1 cellular context compared by ENCODE assay signal in the genomic region with DNA sequence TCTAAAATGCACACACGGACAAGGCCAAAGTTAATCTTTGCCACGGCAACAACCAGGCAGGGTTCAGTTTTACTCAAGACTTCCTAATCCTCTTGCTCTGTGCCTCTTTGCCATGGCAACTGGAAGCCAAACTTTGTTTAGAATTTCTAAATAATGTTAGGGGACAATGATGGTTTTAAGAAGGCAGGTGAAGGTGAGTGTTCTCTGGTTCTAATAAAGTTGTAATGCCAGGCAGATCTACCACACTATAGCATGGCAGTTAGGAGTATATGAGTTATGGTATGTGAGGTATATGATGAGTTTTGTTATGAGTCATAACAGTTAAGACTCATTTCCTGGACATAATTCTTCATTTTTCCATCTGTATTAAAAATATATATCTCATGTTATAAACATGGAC.
TF ChIP-seq lines count a peak whose summit lies in the region.

No MANE protein-coding gene starts in this region.

TF ChIP-seq in K562, 482 proteins besides CTCF, POLR2A, EP300 and RAD21 (continued from another document):
- TF ChIP-seq, protein P1, sequence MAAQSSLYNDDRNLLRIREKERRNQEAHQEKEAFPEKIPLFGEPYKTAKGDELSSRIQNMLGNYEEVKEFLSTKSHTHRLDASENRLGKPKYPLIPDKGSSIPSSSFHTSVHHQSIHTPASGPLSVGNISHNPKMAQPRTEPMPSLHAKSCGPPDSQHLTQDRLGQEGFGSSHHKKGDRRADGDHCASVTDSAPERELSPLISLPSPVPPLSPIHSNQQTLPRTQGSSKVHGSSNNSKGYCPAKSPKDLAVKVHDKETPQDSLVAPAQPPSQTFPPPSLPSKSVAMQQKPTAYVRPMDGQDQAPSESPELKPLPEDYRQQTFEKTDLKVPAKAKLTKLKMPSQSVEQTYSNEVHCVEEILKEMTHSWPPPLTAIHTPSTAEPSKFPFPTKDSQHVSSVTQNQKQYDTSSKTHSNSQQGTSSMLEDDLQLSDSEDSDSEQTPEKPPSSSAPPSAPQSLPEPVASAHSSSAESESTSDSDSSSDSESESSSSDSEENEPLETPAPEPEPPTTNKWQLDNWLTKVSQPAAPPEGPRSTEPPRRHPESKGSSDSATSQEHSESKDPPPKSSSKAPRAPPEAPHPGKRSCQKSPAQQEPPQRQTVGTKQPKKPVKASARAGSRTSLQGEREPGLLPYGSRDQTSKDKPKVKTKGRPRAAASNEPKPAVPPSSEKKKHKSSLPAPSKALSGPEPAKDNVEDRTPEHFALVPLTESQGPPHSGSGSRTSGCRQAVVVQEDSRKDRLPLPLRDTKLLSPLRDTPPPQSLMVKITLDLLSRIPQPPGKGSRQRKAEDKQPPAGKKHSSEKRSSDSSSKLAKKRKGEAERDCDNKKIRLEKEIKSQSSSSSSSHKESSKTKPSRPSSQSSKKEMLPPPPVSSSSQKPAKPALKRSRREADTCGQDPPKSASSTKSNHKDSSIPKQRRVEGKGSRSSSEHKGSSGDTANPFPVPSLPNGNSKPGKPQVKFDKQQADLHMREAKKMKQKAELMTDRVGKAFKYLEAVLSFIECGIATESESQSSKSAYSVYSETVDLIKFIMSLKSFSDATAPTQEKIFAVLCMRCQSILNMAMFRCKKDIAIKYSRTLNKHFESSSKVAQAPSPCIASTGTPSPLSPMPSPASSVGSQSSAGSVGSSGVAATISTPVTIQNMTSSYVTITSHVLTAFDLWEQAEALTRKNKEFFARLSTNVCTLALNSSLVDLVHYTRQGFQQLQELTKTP (IDR thresholded peaks at IDR 0.05; ENCODE audit: low read depth in 1 of 2, partially characterized antibody in 2 of 2), result peak in 1 of 2 experiments; percentile 22
- TF ChIP-seq, protein P2, sequence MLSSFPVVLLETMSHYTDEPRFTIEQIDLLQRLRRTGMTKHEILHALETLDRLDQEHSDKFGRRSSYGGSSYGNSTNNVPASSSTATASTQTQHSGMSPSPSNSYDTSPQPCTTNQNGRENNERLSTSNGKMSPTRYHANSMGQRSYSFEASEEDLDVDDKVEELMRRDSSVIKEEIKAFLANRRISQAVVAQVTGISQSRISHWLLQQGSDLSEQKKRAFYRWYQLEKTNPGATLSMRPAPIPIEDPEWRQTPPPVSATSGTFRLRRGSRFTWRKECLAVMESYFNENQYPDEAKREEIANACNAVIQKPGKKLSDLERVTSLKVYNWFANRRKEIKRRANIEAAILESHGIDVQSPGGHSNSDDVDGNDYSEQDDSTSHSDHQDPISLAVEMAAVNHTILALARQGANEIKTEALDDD (IDR thresholded peaks at IDR 0.05), result peak; percentile 62; the same call in 1 of the 2 replicates
- TF ChIP-seq PHB (CRISPR knock-in tag; IDR thresholded peaks at IDR 0.05) (no peak), CXXC5 (CRISPR knock-in tag; IDR thresholded peaks at IDR 0.05) (0 out of 2 replicates have a peak, but pooled peaks have one; percentile 8), ATF1 (CRISPR knock-in tag; IDR thresholded peaks at IDR 0.05) (no peak), ATF1 (tag; IDR thresholded peaks at IDR 0.05) (0 out of 2 replicates have a peak, but pooled peaks have one; percentile 7), FOXJ2 (tag; IDR thresholded peaks at IDR 0.05) (0 out of 2 replicates have a peak, but pooled peaks have one; percentile 35), MEIS2 (IDR thresholded peaks at IDR 0.05; ENCODE audit: partially characterized antibody) (peak; percentile 74), DPF2 (IDR thresholded peaks at IDR 0.05) (peak; percentile 29; the same call in 1 of the 2 replicates), JUND (IDR thresholded peaks at IDR 0.05; ENCODE audit: borderline replicate concordance, low read depth, low read length) (peak; percentile 39; the same call in 1 of the 2 replicates), JUND (tag; IDR thresholded peaks at IDR 0.05; ENCODE audit: borderline replicate concordance, low read depth, low read length) (no peak; the same call in 2 of the 3 replicates), CBFA2T2 (conservative IDR thresholded peaks at IDR 0.05) (no peak), RBFOX2 (IDR thresholded peaks at IDR 0.05; ENCODE audit: low read depth, low read length) (peak; percentile 44; the same call in 1 of the 2 replicates), FOSL1 (tag; conservative IDR thresholded peaks at IDR 0.05) (peak; percentile 81)
- TF ChIP-seq, protein P3, sequence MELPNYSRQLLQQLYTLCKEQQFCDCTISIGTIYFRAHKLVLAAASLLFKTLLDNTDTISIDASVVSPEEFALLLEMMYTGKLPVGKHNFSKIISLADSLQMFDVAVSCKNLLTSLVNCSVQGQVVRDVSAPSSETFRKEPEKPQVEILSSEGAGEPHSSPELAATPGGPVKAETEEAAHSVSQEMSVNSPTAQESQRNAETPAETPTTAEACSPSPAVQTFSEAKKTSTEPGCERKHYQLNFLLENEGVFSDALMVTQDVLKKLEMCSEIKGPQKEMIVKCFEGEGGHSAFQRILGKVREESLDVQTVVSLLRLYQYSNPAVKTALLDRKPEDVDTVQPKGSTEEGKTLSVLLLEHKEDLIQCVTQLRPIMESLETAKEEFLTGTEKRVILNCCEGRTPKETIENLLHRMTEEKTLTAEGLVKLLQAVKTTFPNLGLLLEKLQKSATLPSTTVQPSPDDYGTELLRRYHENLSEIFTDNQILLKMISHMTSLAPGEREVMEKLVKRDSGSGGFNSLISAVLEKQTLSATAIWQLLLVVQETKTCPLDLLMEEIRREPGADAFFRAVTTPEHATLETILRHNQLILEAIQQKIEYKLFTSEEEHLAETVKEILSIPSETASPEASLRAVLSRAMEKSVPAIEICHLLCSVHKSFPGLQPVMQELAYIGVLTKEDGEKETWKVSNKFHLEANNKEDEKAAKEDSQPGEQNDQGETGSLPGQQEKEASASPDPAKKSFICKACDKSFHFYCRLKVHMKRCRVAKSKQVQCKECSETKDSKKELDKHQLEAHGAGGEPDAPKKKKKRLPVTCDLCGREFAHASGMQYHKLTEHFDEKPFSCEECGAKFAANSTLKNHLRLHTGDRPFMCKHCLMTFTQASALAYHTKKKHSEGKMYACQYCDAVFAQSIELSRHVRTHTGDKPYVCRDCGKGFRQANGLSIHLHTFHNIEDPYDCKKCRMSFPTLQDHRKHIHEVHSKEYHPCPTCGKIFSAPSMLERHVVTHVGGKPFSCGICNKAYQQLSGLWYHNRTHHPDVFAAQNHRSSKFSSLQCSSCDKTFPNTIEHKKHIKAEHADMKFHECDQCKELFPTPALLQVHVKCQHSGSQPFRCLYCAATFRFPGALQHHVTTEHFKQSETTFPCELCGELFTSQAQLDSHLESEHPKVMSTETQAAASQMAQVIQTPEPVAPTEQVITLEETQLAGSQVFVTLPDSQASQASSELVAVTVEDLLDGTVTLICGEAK (IDR thresholded peaks at IDR 0.05), result peak; percentile 87
- TF ChIP-seq, protein P3 (CRISPR knock-in tag; IDR thresholded peaks at IDR 0.05), result peak; percentile 88
- TF ChIP-seq, protein P4, sequence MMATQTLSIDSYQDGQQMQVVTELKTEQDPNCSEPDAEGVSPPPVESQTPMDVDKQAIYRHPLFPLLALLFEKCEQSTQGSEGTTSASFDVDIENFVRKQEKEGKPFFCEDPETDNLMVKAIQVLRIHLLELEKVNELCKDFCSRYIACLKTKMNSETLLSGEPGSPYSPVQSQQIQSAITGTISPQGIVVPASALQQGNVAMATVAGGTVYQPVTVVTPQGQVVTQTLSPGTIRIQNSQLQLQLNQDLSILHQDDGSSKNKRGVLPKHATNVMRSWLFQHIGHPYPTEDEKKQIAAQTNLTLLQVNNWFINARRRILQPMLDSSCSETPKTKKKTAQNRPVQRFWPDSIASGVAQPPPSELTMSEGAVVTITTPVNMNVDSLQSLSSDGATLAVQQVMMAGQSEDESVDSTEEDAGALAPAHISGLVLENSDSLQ (IDR thresholded peaks at IDR 0.05), result peak; percentile 49; the same call in 1 of the 2 replicates
